Comparison of ENCODE assay signal across 17 cellular contexts in the genomic region with DNA sequence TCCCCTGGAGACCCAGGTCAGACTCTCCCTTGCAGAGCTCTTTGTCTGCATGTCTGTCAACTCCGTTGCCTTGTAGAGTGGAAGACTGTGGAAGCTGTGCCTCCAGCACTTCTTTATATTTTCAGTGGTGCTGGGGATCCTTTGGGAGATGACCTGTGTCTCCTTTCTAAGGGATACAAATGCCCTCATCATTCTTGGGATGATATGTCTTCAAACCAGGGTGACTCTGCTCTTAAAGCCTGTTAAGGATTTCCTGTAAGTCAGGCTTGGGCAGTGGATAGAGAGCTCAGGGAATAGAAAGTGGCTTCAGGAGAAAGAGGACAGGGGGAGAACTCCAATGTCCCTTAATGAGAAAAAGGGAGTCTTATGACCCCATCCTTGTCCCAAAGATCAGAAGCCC. TPM values are rescaled to one million over a fixed set of nuclear protein-coding genes. Genes with fewer than 3 reads are reported as not detected.
A peak's percentile ranks its signal among the peaks of the same experiment; 100 is the strongest.
DNase-seq lines count a peak whose midpoint lies in the region; ATAC-seq, FAIRE-seq and TF ChIP-seq lines count a peak whose summit lies in the region.
"Had no signal": no experiment of that assay in that cellular context is flagged by ENCODE, and none has a peak within 500 bp of the region (broad histone marks: within the 10 kb centered on the region; RNA-seq: fewer than 3 reads in every experiment).

No MANE protein-coding gene starts in this region.

- H3K27ac ChIP-seq in mucosa of rectum (ENCODE audit: low read depth in 2 of 2, low read length in 2 of 2) = peak overlapping the region; percentile 75 to 87
- H3K27ac ChIP-seq in upper lobe of left lung = peak overlapping the region; percentile 66 to 90 (median 90)
- H3K27ac ChIP-seq: BLaER1 treated with 17β-estradiol and CSF1 and Interleukin-3, amounts not matched to agents 10 nM and 100 nM; foreskin keratinocyte had no signal

- H3K36me3 Mint-ChIP-seq in T-helper 2 cell treated with Interferon-gamma antibody and Interleukin-4, amounts not matched to agents 5 μg/mL and 100 μg/mL, for 36 hours (ENCODE audit: low read depth) = no peaks in the 10 kb centered on the region

- H3K36me3 ChIP-seq in mucosa of rectum (ENCODE audit: control insufficient read depth in 2 of 2, insufficient read depth in 2 of 2, low read length in 2 of 2) (peaks cover 0 to 7% of the 10 kb centered on the region in 2 donors), upper lobe of left lung (no peaks in the 10 kb centered on the region)
- H3K36me3 ChIP-seq: BLaER1 treated with 17β-estradiol and CSF1 and Interleukin-3, amounts not matched to agents 10 nM and 100 nM had no signal

- peak overlapping the region in 1 of 2 donors; percentile 53 for H3K4me3 ChIP-seq in mucosa of rectum (ENCODE audit: low read length in 2 of 2)
- peak overlapping the region in 2 of 4 donors; percentile 32 to 54 for H3K4me3 ChIP-seq in upper lobe of left lung
- H3K4me3 ChIP-seq: BLaER1 treated with 17β-estradiol and CSF1 and Interleukin-3, amounts not matched to agents 10 nM and 100 nM had no signal

- H3K9ac ChIP-seq in mucosa of rectum (ENCODE audit: low read depth in 1 of 2, low read length in 2 of 2) = peak overlapping the region; percentile 24 to 42
- H3K9ac ChIP-seq: BLaER1 treated with 17β-estradiol and CSF1 and Interleukin-3, amounts not matched to agents 10 nM and 100 nM; SK-N-SH had no signal

- H3K27me3 Mint-ChIP-seq in T-helper 2 cell treated with Interferon-gamma antibody and Interleukin-4, amounts not matched to agents 5 μg/mL and 100 μg/mL, for 36 hours (ENCODE audit: low read depth) = peaks cover 85% of the 10 kb centered on the region

- no peak for TF ChIP-seq CTCF in upper lobe of left lung (IDR thresholded peaks at IDR 0.05)

- TF ChIP-seq POLR2A in upper lobe of left lung (IDR thresholded peaks at IDR 0.05) = no peak

- ATAC-seq in upper lobe of left lung (ENCODE audit: low FRiP score in 2 of 2) = no peak
- ATAC-seq: activated T-cell treated with anti-CD3 and anti-CD28 coated beads, Interleukin-2, amount 50 U/mL, for 4 hours; foreskin keratinocyte had no signal

- 40 to 44% methylated on average over 1 of the region's 1 CpG for WGBS in upper lobe of left lung, 2 donors

- H3K27me3 ChIP-seq in mucosa of rectum (ENCODE audit: control insufficient read depth in 2 of 2, insufficient read depth in 2 of 2, low read length in 2 of 2) (no peaks in the 10 kb centered on the region), upper lobe of left lung (peaks cover 0 to 43% (median 21%) of the 10 kb centered on the region in 4 donors)

- H3K27ac Mint-ChIP-seq in T-helper 2 cell treated with Interferon-gamma antibody and Interleukin-4, amounts not matched to agents 5 μg/mL and 100 μg/mL, for 36 hours = no peak overlapping the region

- H3K4me3 Mint-ChIP-seq in T-helper 2 cell treated with Interferon-gamma antibody and Interleukin-4, amounts not matched to agents 5 μg/mL and 100 μg/mL, for 36 hours = no peak overlapping the region
- H3K4me3 Mint-ChIP-seq: activated T-cell treated with anti-CD3 and anti-CD28 coated beads, Interleukin-2, amount 50 U/mL, for 4 hours had no signal

- H3K9me3 ChIP-seq in mucosa of rectum (ENCODE audit: control insufficient read depth in 2 of 2, low read length in 2 of 2) (no peaks in the 10 kb centered on the region), upper lobe of left lung (no peaks in the 10 kb centered on the region)
- H3K9me3 ChIP-seq: BLaER1 treated with 17β-estradiol and CSF1 and Interleukin-3, amounts not matched to agents 10 nM and 100 nM; SK-N-SH had no signal

- peaks cover 19 to 54% of the 10 kb centered on the region in 2 donors for H3K4me1 ChIP-seq in mucosa of rectum (ENCODE audit: control insufficient read depth in 2 of 2, insufficient read depth in 2 of 2, low read length in 2 of 2)
- peaks cover 32 to 56% (median 37%) of the 10 kb centered on the region in 4 donors for H3K4me1 ChIP-seq in upper lobe of left lung
- H3K4me1 ChIP-seq: foreskin keratinocyte had no signal

- peaks cover 46% of the 10 kb centered on the region for H3K4me1 Mint-ChIP-seq in T-helper 2 cell treated with Interferon-gamma antibody and Interleukin-4, amounts not matched to agents 5 μg/mL and 100 μg/mL, for 36 hours (ENCODE audit: low read depth)

- H3K9me3 Mint-ChIP-seq in T-helper 2 cell treated with Interferon-gamma antibody and Interleukin-4, amounts not matched to agents 5 μg/mL and 100 μg/mL, for 36 hours = no peaks in the 10 kb centered on the region
- H3K9me3 Mint-ChIP-seq: activated T-cell treated with anti-CD3 and anti-CD28 coated beads, Interleukin-2, amount 50 U/mL, for 4 hours had no signal

- peak; percentile 72 for DNase-seq in HT-29 (ENCODE audit: low spot score)
- DNase-seq in dermis blood vessel endothelial cell = peak; percentile 30
- no peak for DNase-seq in upper lobe of left lung
- DNase-seq in activated CD8-positive, alpha-beta memory T cell treated with anti-CD3 and anti-CD28 coated beads, Interleukin-2, amount 50 U/mL, for 4 hours = no peak
- no peak for DNase-seq in HTR-8/SVneo (ENCODE audit: insufficient read length, low spot score)
- DNase-seq in T-helper 2 cell treated with Interferon-gamma antibody and Interleukin-4, amounts not matched to agents 5 μg/mL and 100 μg/mL, for 36 hours (ENCODE audit: low spot score) = no peak
- DNase-seq: activated T-cell treated with anti-CD3 and anti-CD28 coated beads, Interleukin-2, amount 50 U/mL, for 4 hours; effector memory CD4-positive, alpha-beta T cell; foreskin keratinocyte; NCI-H1048; SK-N-SH; stimulated activated CD4-positive, alpha-beta T cell treated with anti-CD3 and anti-CD28 coated beads, Interleukin-1b, Interleukin-23, amount 100 ng/mL, for 48 hours had no signal

- no peak for FAIRE-seq in HTR-8/SVneo (lab: Jason Lieb, UNC)
- FAIRE-seq: RCC 7860, TTC549 had no signal

- no peak for TF ChIP-seq EP300 in upper lobe of left lung (IDR thresholded peaks at IDR 0.05)

RNA-seq across cellular contexts. Expression of a gene that starts 1.5 kb away (rescaled TPM):
- total RNA-seq in HT-29 (2014; rRNA removed; shearing (Covaris generic)) = 99.5 and 126 TPM in 2 replicates
- total RNA-seq in dermis blood vessel endothelial cell = 9.5 and 11.9 TPM in 2 replicates
- total RNA-seq in upper lobe of left lung = 10 to 100 TPM in 2 of 6 donors, 1 to 10 TPM in 4; 2.9 to 12.6 (median 7.9) TPM

RNA-seq across cellular contexts. Expression of a gene that starts 5.1 kb away (rescaled TPM):
- total RNA-seq in HT-29 (2014; rRNA removed; shearing (Covaris generic)) = 7.5 and 8.2 TPM in 2 replicates
- total RNA-seq in dermis blood vessel endothelial cell (0.17 and 0.23 TPM in 2 replicates), upper lobe of left lung (1 to 10 TPM in 4 of 6 donors, under 1 TPM in 2; 0.39 to 5.0 (median 1.5) TPM)
- total RNA-seq: cardiac septum, foreskin keratinocyte had no signal

RNA-seq across cellular contexts. Expression of a gene that starts 10.4 kb away (rescaled TPM):
- total RNA-seq in HT-29 (2014; rRNA removed; shearing (Covaris generic)) = 14.5 and 15.5 TPM in 2 replicates
- total RNA-seq in dermis blood vessel endothelial cell = 2.7 and 3.2 TPM in 2 replicates
- total RNA-seq in upper lobe of left lung = 1 to 10 TPM in 4 of 6 donors, under 1 TPM in 2; 0.61 to 5.6 (median 2.0) TPM

RNA-seq across cellular contexts. Expression of a gene that starts 16.3 kb away (rescaled TPM):
- total RNA-seq in HT-29 (2014; rRNA removed; shearing (Covaris generic)) = 160 and 174 TPM in 2 replicates
- total RNA-seq in dermis blood vessel endothelial cell (7.5 and 11.9 TPM in 2 replicates), upper lobe of left lung (10 to 100 TPM in 2 of 6 donors, 1 to 10 TPM in 4; 1.1 to 11.3 (median 7.0) TPM)
- total RNA-seq: foreskin keratinocyte had no signal

RNA-seq across cellular contexts. Expression of a gene that starts 22.3 kb away (rescaled TPM):
- 37.3 and 39.7 TPM in 2 replicates for total RNA-seq in HT-29 (2014; rRNA removed; shearing (Covaris generic))
- total RNA-seq in dermis blood vessel endothelial cell (9.9 and 11.4 TPM in 2 replicates), upper lobe of left lung (1 to 10 TPM in 5 of 6 donors, not detected in 1; 1.1 to 3.7 (median 1.3) TPM)

Comparison
In these comparisons a context has a peak if more than half of its experiments do, and no peak if none do; other contexts are left out.
1. DNase-seq: peak in HT-29 (single experiment) and dermis blood vessel endothelial cell (single experiment); none in upper lobe of left lung (0 of 2), activated CD8-positive, alpha-beta memory T cell treated with anti-CD3 and anti-CD28 coated beads, Interleukin-2, amount 50 U/mL, for 4 hours (single experiment), HTR-8/SVneo (single experiment) and T-helper 2 cell treated with Interferon-gamma antibody and Interleukin-4, amounts not matched to agents 5 μg/mL and 100 μg/mL, for 36 hours (single experiment).